ENCODE assay signal across 1 cellular context in genomic region chr4:151408630-151409469, GRCh38.
A peak's percentile ranks its signal among the peaks of the same experiment; 100 is the strongest.
TF ChIP-seq lines count a peak whose summit lies in the region.

FHIP1A (plus strand) TSS chr4:151409176; CDS start chr4:151566260, 157,084 bp downstream.

TF ChIP-seq in K562, 482 proteins besides CTCF, POLR2A, EP300 and RAD21 (continued from another document):
- peak; percentile 44 for TF ChIP-seq HMGN3 (IDR thresholded peaks at IDR 0.05; ENCODE audit: borderline replicate concordance, extremely low read depth, insufficient read length, low read depth, low read length)
- peak; percentile 53; the same call in 1 of the 2 replicates for TF ChIP-seq CXXC5 (CRISPR knock-in tag; IDR thresholded peaks at IDR 0.05)
- no peak for TF ChIP-seq NCOA1 (IDR thresholded peaks at IDR 0.05; ENCODE audit: low read depth)
- peak; percentile 58 for TF ChIP-seq RFX1 (IDR thresholded peaks at IDR 0.05)
- TF ChIP-seq HNRNPLL (IDR thresholded peaks at IDR 0.05; ENCODE audit: low read depth, low read length, poor library complexity, severe bottlenecking), result peak; percentile 64
- TF ChIP-seq, protein P1, sequence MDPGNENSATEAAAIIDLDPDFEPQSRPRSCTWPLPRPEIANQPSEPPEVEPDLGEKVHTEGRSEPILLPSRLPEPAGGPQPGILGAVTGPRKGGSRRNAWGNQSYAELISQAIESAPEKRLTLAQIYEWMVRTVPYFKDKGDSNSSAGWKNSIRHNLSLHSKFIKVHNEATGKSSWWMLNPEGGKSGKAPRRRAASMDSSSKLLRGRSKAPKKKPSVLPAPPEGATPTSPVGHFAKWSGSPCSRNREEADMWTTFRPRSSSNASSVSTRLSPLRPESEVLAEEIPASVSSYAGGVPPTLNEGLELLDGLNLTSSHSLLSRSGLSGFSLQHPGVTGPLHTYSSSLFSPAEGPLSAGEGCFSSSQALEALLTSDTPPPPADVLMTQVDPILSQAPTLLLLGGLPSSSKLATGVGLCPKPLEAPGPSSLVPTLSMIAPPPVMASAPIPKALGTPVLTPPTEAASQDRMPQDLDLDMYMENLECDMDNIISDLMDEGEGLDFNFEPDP (CRISPR knock-in tag; IDR thresholded peaks at IDR 0.05), result no peak
- peak; percentile 71 for TF ChIP-seq POLR2G (IDR thresholded peaks at IDR 0.05; ENCODE audit: low read depth, low read length)
- TF ChIP-seq RB1 (IDR thresholded peaks at IDR 0.05; ENCODE audit: low read depth), result peak; percentile 2; the same call in 1 of the 2 replicates
- TF ChIP-seq ZBTB33 (CRISPR knock-in tag; IDR thresholded peaks at IDR 0.05), result no peak
- no peak for TF ChIP-seq ZC3H11A (IDR thresholded peaks at IDR 0.05; ENCODE audit: low read depth, low read length)
- 0 out of 2 replicates have a peak, but pooled peaks have one; percentile 22 for TF ChIP-seq TFAP4 (CRISPR knock-in tag; IDR thresholded peaks at IDR 0.05; ENCODE audit: borderline replicate concordance)
- TF ChIP-seq ZBTB2 (IDR thresholded peaks at IDR 0.05), result no peak
